ENCODE assay signal across 21 cellular contexts in genomic region chr19:9811139-9811538, GRCh38.
"Had no signal": no experiment of that assay in that cellular context is flagged by ENCODE, and none has a peak within 500 bp of the region (broad histone marks: within the 10 kb centered on the region; RNA-seq: fewer than 3 reads in every experiment).

No MANE protein-coding gene starts in this region.

- H3K27ac Mint-ChIP-seq: natural killer cell had no signal

- H3K9ac ChIP-seq: parathyroid adenoma had no signal

- FAIRE-seq: kidney had no signal

- H2AFZ ChIP-seq: parathyroid adenoma had no signal

- H3K4me3 Mint-ChIP-seq: natural killer cell, neural crest cell had no signal

- H3K9me3 ChIP-seq: esophagus squamous epithelium, psoas muscle, sigmoid colon, suprapubic skin, tibial artery, upper lobe of left lung, vagina had no signal

- H3K36me3 Mint-ChIP-seq: natural killer cell had no signal

- ATAC-seq: left colon, natural killer cell had no signal

- H3K9me3 Mint-ChIP-seq: natural killer cell, neural crest cell had no signal

- H3K4me1 Mint-ChIP-seq: neural crest cell had no signal

- H3K27ac ChIP-seq: epithelial cell of prostate, esophagus squamous epithelium, parathyroid adenoma, psoas muscle, sigmoid colon, skin epidermis, suprapubic skin, tibial artery, upper lobe of left lung, vagina had no signal

- H3K27me3 ChIP-seq: esophagus squamous epithelium, sigmoid colon, suprapubic skin, tibial artery, upper lobe of left lung, vagina had no signal

- H3K4me1 ChIP-seq: parathyroid adenoma, psoas muscle, sigmoid colon, suprapubic skin, upper lobe of left lung, vagina had no signal

- DNase-seq: effector memory CD4-positive, alpha-beta T cell; esophagus squamous epithelium; foreskin fibroblast; kidney; left colon; natural killer cell; nucleus accumbens; psoas muscle; retina; sigmoid colon; stimulated activated CD4-positive, alpha-beta T cell treated with anti-CD3 and anti-CD28 coated beads, Interleukin-2, amount 100 ng/mL, for 24 hours; stimulated activated CD4-positive, alpha-beta T cell treated with anti-CD3 and anti-CD28 coated beads, Interleukin-4, amount 100 ng/mL, for 4 hours; stimulated activated naive CD4-positive, alpha-beta T cell treated with Interleukin-2 at 50 U/mL for 16 hours; tibial artery had no signal

- H3K4me3 ChIP-seq: esophagus squamous epithelium, psoas muscle, sigmoid colon, skin epidermis, suprapubic skin, tibial artery, upper lobe of left lung, vagina had no signal
